ENCODE assay signal across 7 cellular contexts in genomic region chr6:53547166-53547814, GRCh38.
DNase-seq lines count a peak whose midpoint lies in the region; ATAC-seq and TF ChIP-seq lines count a peak whose summit lies in the region.

No MANE protein-coding gene starts in this region.

- ATAC-seq in GM18868 (IDR thresholded peaks at IDR 0.05; ENCODE audit: unreplicated experiment) (peak; percentile 6), HG02610 (IDR thresholded peaks at IDR 0.05; ENCODE audit: unreplicated experiment) (peak; percentile 10)

- peaks cover 6% of the 10 kb centered on the region for H3K36me3 Mint-ChIP-seq in nephron progenitor cell (ENCODE audit: low read depth)

- peak overlapping the region; percentile 40 for H3K27ac ChIP-seq in effector memory CD4-positive, alpha-beta T cell (ENCODE audit: insufficient read depth, low read length, poor library complexity, severe bottlenecking)

- peaks cover 33% of the 10 kb centered on the region for H3K9me3 Mint-ChIP-seq in nephron progenitor cell

- H3K4me3 Mint-ChIP-seq in nephron progenitor cell = peak overlapping the region; percentile 86

- H3K27me3 Mint-ChIP-seq in nephron progenitor cell (ENCODE audit: low read depth, poor library complexity) = peaks cover 28% of the 10 kb centered on the region

- DNase-seq in NCI-H526 treated with DMSO at 0.1 percent for 48 hours (lab: John Stamatoyannopoulos, UW) = peak; percentile 81
- no peak for DNase-seq in effector memory CD4-positive, alpha-beta T cell
- no peak for DNase-seq in nephron progenitor cell
- DNase-seq in stimulated activated CD4-positive, alpha-beta T cell treated with anti-CD3 and anti-CD28 coated beads, Interleukin-15, amount 100 ng/mL, for 24 hours = no peak
- DNase-seq in DMS153 treated with DMSO at 0.1 percent for 48 hours (lab: John Stamatoyannopoulos, UW; ENCODE audit: unreplicated experiment) = no peak

- H3K27ac Mint-ChIP-seq in nephron progenitor cell = no peak overlapping the region

- H3K4me1 Mint-ChIP-seq in nephron progenitor cell = peaks cover 29% of the 10 kb centered on the region

- H3K9me3 ChIP-seq in effector memory CD4-positive, alpha-beta T cell (ENCODE audit: control insufficient read depth, low read length) = no peaks in the 10 kb centered on the region

- peak overlapping the region; percentile 53 for H3K4me3 ChIP-seq in effector memory CD4-positive, alpha-beta T cell (ENCODE audit: insufficient read depth, low read depth, low read length, poor library complexity, severe bottlenecking)

- H3K4me1 ChIP-seq in effector memory CD4-positive, alpha-beta T cell (ENCODE audit: control insufficient read depth, insufficient read depth, low read length, poor library complexity, severe bottlenecking) = peaks cover 17% of the 10 kb centered on the region

- no peaks in the 10 kb centered on the region for H3K36me3 ChIP-seq in effector memory CD4-positive, alpha-beta T cell (ENCODE audit: control insufficient read depth, insufficient read depth, low read length)

- no peaks in the 10 kb centered on the region for H3K27me3 ChIP-seq in effector memory CD4-positive, alpha-beta T cell (replicated peaks; ENCODE audit: control insufficient read depth, insufficient read depth, low read length, poor library complexity, severe bottlenecking)

- no peak for TF ChIP-seq CTCF in nephron progenitor cell (IDR thresholded peaks at IDR 0.05)
